In the genomic region with DNA sequence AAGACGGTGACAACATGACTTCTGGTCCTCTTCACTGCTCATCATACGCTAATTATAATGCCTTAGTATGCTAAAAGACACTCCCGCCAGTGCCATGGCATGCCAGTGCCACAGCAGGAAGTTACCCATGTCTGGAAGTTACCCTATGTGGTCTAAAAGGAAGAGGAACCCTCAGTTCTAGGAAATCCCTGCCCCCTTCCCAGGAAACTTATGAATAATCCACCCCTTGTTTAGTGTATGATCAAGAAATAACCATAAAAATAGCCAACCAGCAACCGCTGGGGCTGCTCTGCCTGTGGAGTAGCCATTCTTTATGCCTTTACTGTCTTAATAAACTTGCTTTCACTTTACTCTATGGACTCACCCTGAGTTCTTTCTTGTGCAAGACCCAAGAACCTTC, we compare ENCODE assay signal across 17 cellular contexts. TPM values are rescaled to one million over a fixed set of nuclear protein-coding genes. Genes with fewer than 3 reads are reported as not detected.
DNase-seq lines count a peak whose midpoint lies in the region; ATAC-seq and TF ChIP-seq lines count a peak whose summit lies in the region.
"Had no signal": no experiment of that assay in that cellular context is flagged by ENCODE, and none has a peak within 500 bp of the region (broad histone marks: within the 10 kb centered on the region; RNA-seq: fewer than 3 reads in every experiment).

No MANE protein-coding gene starts in this region.

- no peaks in the 10 kb centered on the region for H3K36me3 ChIP-seq in PC-3 (ENCODE audit: low read depth, low read length)
- H3K36me3 ChIP-seq: SJSA1 had no signal

- no peaks in the 10 kb centered on the region for H3K9me2 ChIP-seq in PC-3 (replicated peaks; ENCODE audit: low read length)

- POLR2A ChIA-PET in activated CD4-positive, alpha-beta T cell treated with anti-CD3 and anti-CD28 coated beads, Interleukin-2, amount 10 ng/mL, durations not matched to agents 7 days and 5 days (lab: Charles Lee) = no interaction called here
- POLR2A ChIA-PET in activated naive CD8-positive, alpha-beta T cell treated with anti-CD3 and anti-CD28 coated beads, Interleukin-2, amount 10 ng/mL, durations not matched to agents 7 days and 5 days (lab: Charles Lee) = no interaction called here
- POLR2A ChIA-PET in PC-3 (lab: Charles Lee; ENCODE audit: unreplicated experiment) = no interaction called here

- peaks cover 21% of the 10 kb centered on the region for H3K4me1 Mint-ChIP-seq in activated CD4-positive, alpha-beta T cell treated with anti-CD3 and anti-CD28 coated beads, Interleukin-2, amount 10 ng/mL, durations not matched to agents 7 days and 5 days
- H3K4me1 Mint-ChIP-seq in T-helper 17 cell = peaks cover 13% of the 10 kb centered on the region
- H3K4me1 Mint-ChIP-seq in activated naive CD8-positive, alpha-beta T cell treated with anti-CD3 and anti-CD28 coated beads, Interleukin-2, amount 10 ng/mL, durations not matched to agents 7 days and 5 days = peaks cover 16% of the 10 kb centered on the region
- peaks cover 7% of the 10 kb centered on the region for H3K4me1 Mint-ChIP-seq in osteocyte (ENCODE audit: unreplicated experiment)

- no peak overlapping the region for H3K4me3 Mint-ChIP-seq in activated CD4-positive, alpha-beta T cell treated with anti-CD3 and anti-CD28 coated beads, Interleukin-2, amount 10 ng/mL, durations not matched to agents 7 days and 5 days
- H3K4me3 Mint-ChIP-seq in T-helper 17 cell (no peak overlapping the region), osteocyte (ENCODE audit: unreplicated experiment) (no peak overlapping the region)
- H3K4me3 Mint-ChIP-seq in activated naive CD8-positive, alpha-beta T cell treated with anti-CD3 and anti-CD28 coated beads, Interleukin-2, amount 10 ng/mL, durations not matched to agents 7 days and 5 days = peak overlapping the region; percentile 25
- H3K4me3 Mint-ChIP-seq: CD8-positive, alpha-beta T cell had no signal

- H3K27ac ChIP-seq in PC-3 (ENCODE audit: low read length) = no peak overlapping the region
- H3K27ac ChIP-seq: A549, body of pancreas, SJSA1 had no signal

- peak overlapping the region; percentile 79 for H3K27ac Mint-ChIP-seq in activated CD4-positive, alpha-beta T cell treated with anti-CD3 and anti-CD28 coated beads, Interleukin-2, amount 10 ng/mL, durations not matched to agents 7 days and 5 days
- peak overlapping the region; percentile 14 for H3K27ac Mint-ChIP-seq in T-helper 17 cell
- H3K27ac Mint-ChIP-seq in activated naive CD8-positive, alpha-beta T cell treated with anti-CD3 and anti-CD28 coated beads, Interleukin-2, amount 10 ng/mL, durations not matched to agents 7 days and 5 days = peak overlapping the region; percentile 80
- H3K27ac Mint-ChIP-seq in osteocyte (ENCODE audit: unreplicated experiment) = no peak overlapping the region
- H3K27ac Mint-ChIP-seq: IgD-negative memory B cell had no signal

- no peak overlapping the region for H3K4me3 ChIP-seq in PC-3 (ENCODE audit: low read length)
- H3K4me3 ChIP-seq: A549, body of pancreas, SJSA1 had no signal

- no peak overlapping the region for H3K9ac ChIP-seq in PC-3 (ENCODE audit: low read length)

- BruUV-seq in PC-3 (replicated peaks; lab: Mats Ljungman, UMichigan) = no TSS peak

- no peaks in the 10 kb centered on the region for H3K27me3 ChIP-seq in PC-3 (ENCODE audit: low read length)
- H3K27me3 ChIP-seq: body of pancreas, SJSA1 had no signal

- no peaks in the 10 kb centered on the region for H4K20me1 ChIP-seq in PC-3 (ENCODE audit: low read length)

- peak; percentile 26 for DNase-seq in activated CD4-positive, alpha-beta T cell treated with anti-CD3 and anti-CD28 coated beads, Interleukin-2, amount 10 ng/mL, durations not matched to agents 7 days and 5 days
- no peak for DNase-seq in activated CD4-positive, alpha-beta T cell treated with anti-CD3 and anti-CD28 coated beads for 1 hour
- DNase-seq in T-helper 17 cell = no peak
- DNase-seq in activated naive CD8-positive, alpha-beta T cell treated with anti-CD3 and anti-CD28 coated beads, Interleukin-2, amount 10 ng/mL, durations not matched to agents 7 days and 5 days = no peak
- DNase-seq in osteocyte (ENCODE audit: extremely low spot score, unreplicated experiment) = peak; percentile 32
- no peak for DNase-seq in PC-3
- DNase-seq in germinal center (ENCODE audit: low spot score) = no peak
- DNase-seq in NCI-H1092 treated with DMSO at 0.1 percent for 48 hours (lab: John Stamatoyannopoulos, UW) = no peak
- DNase-seq: body of pancreas, hippocampal formation, left colon, NCI-H1436 had no signal

- ATAC-seq in T-helper 17 cell = no peak
- ATAC-seq in activated naive CD8-positive, alpha-beta T cell treated with anti-CD3 and anti-CD28 coated beads, Interleukin-2, amount 10 ng/mL, durations not matched to agents 7 days and 5 days (ENCODE audit: low read depth) = peak; percentile 64
- no peak for ATAC-seq in PC-3
- ATAC-seq: A549; body of pancreas; CD8-positive, alpha-beta T cell; left colon had no signal

- H3F3A ChIP-seq in PC-3 (ENCODE audit: low read length, unreplicated experiment) = no peaks in the 10 kb centered on the region

- H3K4me1 ChIP-seq in PC-3 (ENCODE audit: insufficient read depth, low read length) = no peaks in the 10 kb centered on the region
- H3K4me1 ChIP-seq: A549, body of pancreas, SJSA1 had no signal

- TF ChIP-seq CTCF in osteocyte (IDR thresholded peaks at IDR 0.05) (no peak), PC-3 (conservative IDR thresholded peaks at IDR 0.05; ENCODE audit: low read depth, low read length) (no peak)

- no peak overlapping the region for H3K4me2 ChIP-seq in PC-3 (ENCODE audit: low read length)
- H3K4me2 ChIP-seq: A549 had no signal

- intact Hi-C loops in PC-3 (cut with micrococcal nuclease) = no loop called here

- H3K27me3 Mint-ChIP-seq in activated CD4-positive, alpha-beta T cell treated with anti-CD3 and anti-CD28 coated beads, Interleukin-2, amount 10 ng/mL, durations not matched to agents 7 days and 5 days = peaks cover 5% of the 10 kb centered on the region
- H3K27me3 Mint-ChIP-seq in T-helper 17 cell (peaks cover 11% of the 10 kb centered on the region), osteocyte (ENCODE audit: unreplicated experiment) (peaks cover 3% of the 10 kb centered on the region)
- H3K27me3 Mint-ChIP-seq in activated naive CD8-positive, alpha-beta T cell treated with anti-CD3 and anti-CD28 coated beads, Interleukin-2, amount 10 ng/mL, durations not matched to agents 7 days and 5 days = peaks cover 4% of the 10 kb centered on the region
- H3K27me3 Mint-ChIP-seq: IgD-negative memory B cell, progenitor cell of endocrine pancreas had no signal

- H3K9me3 Mint-ChIP-seq in activated CD4-positive, alpha-beta T cell treated with anti-CD3 and anti-CD28 coated beads, Interleukin-2, amount 10 ng/mL, durations not matched to agents 7 days and 5 days = peaks cover 8% of the 10 kb centered on the region
- peaks cover 3% of the 10 kb centered on the region for H3K9me3 Mint-ChIP-seq in activated naive CD8-positive, alpha-beta T cell treated with anti-CD3 and anti-CD28 coated beads, Interleukin-2, amount 10 ng/mL, durations not matched to agents 7 days and 5 days
- H3K9me3 Mint-ChIP-seq in osteocyte (ENCODE audit: unreplicated experiment) = no peaks in the 10 kb centered on the region
- H3K9me3 Mint-ChIP-seq: CD8-positive, alpha-beta T cell; IgD-negative memory B cell had no signal

- H3K9me3 ChIP-seq in T-helper 17 cell (ENCODE audit: control insufficient read depth, low read length, poor library complexity, severe bottlenecking) = no peaks in the 10 kb centered on the region
- H3K9me3 ChIP-seq in PC-3 (ENCODE audit: low read length) = no peaks in the 10 kb centered on the region
- H3K9me3 ChIP-seq: A549, body of pancreas, SJSA1 had no signal

- H3K36me3 Mint-ChIP-seq in activated CD4-positive, alpha-beta T cell treated with anti-CD3 and anti-CD28 coated beads, Interleukin-2, amount 10 ng/mL, durations not matched to agents 7 days and 5 days (ENCODE audit: low read depth) = no peaks in the 10 kb centered on the region
- H3K36me3 Mint-ChIP-seq in T-helper 17 cell (ENCODE audit: low read depth) = peaks cover 2% of the 10 kb centered on the region
- peaks cover 6% of the 10 kb centered on the region for H3K36me3 Mint-ChIP-seq in activated naive CD8-positive, alpha-beta T cell treated with anti-CD3 and anti-CD28 coated beads, Interleukin-2, amount 10 ng/mL, durations not matched to agents 7 days and 5 days
- H3K36me3 Mint-ChIP-seq in osteocyte (ENCODE audit: unreplicated experiment) = no peaks in the 10 kb centered on the region
- H3K36me3 Mint-ChIP-seq: CD8-positive, alpha-beta T cell; IgD-negative memory B cell had no signal

- CTCF ChIA-PET in activated CD4-positive, alpha-beta T cell treated with anti-CD3 and anti-CD28 coated beads, Interleukin-2, amount 10 ng/mL, durations not matched to agents 7 days and 5 days (lab: Charles Lee) = no interaction called here
- CTCF ChIA-PET in PC-3 (lab: Charles Lee) = no interaction called here

- no peaks in the 10 kb centered on the region for H3K79me2 ChIP-seq in PC-3 (ENCODE audit: low read length)

- no peak overlapping the region for H2AFZ ChIP-seq in PC-3 (ENCODE audit: low read length)

RNA-seq across cellular contexts. Expression of a gene that starts 15.8 kb away (rescaled TPM):
- total RNA-seq in activated CD4-positive, alpha-beta T cell treated with anti-CD3 and anti-CD28 coated beads, Interleukin-2, amount 10 ng/mL, durations not matched to agents 7 days and 5 days = 10 to 100 TPM; 40.2 to 49.4 TPM
- total RNA-seq in T-helper 17 cell = 10 to 100 TPM; 32.9 to 37.7 TPM
- total RNA-seq in activated naive CD8-positive, alpha-beta T cell treated with anti-CD3 and anti-CD28 coated beads, Interleukin-2, amount 10 ng/mL, durations not matched to agents 7 days and 5 days = 10 to 100 TPM; 56.4 to 56.8 TPM
- total RNA-seq in osteocyte = 0.34 and 0.48 TPM in 2 replicates
- total RNA-seq in PC-3 (2014; rRNA removed) = 0.26 and 0.92 TPM in 2 replicates

RNA-seq across cellular contexts. Expression of a gene that starts 52.4 kb away (rescaled TPM):
- 10 to 100 TPM in 1 of 2 experiments, 1 to 10 TPM in 1; 9.1 to 14.3 TPM for total RNA-seq in activated CD4-positive, alpha-beta T cell treated with anti-CD3 and anti-CD28 coated beads, Interleukin-2, amount 10 ng/mL, durations not matched to agents 7 days and 5 days
- total RNA-seq in T-helper 17 cell (10 to 100 TPM in 1 of 2 donors, 1 to 10 TPM in 1; 9.1 to 26.4 TPM), osteocyte (90.2 and 93.1 TPM in 2 replicates), PC-3 (2014; rRNA removed) (119 and 140 TPM in 2 replicates)
- total RNA-seq in activated naive CD8-positive, alpha-beta T cell treated with anti-CD3 and anti-CD28 coated beads, Interleukin-2, amount 10 ng/mL, durations not matched to agents 7 days and 5 days = 10 to 100 TPM; 85.3 to 85.6 TPM

Comparison
In these comparisons a context has a peak if more than half of its experiments do, and no peak if none do; other contexts are left out.
1. DNase-seq: peak in activated CD4-positive, alpha-beta T cell treated with anti-CD3 and anti-CD28 coated beads, Interleukin-2, amount 10 ng/mL, durations not matched to agents 7 days and 5 days (single experiment) and osteocyte (single experiment); none in activated CD4-positive, alpha-beta T cell treated with anti-CD3 and anti-CD28 coated beads for 1 hour (single experiment), T-helper 17 cell (0 of 3), activated naive CD8-positive, alpha-beta T cell treated with anti-CD3 and anti-CD28 coated beads, Interleukin-2, amount 10 ng/mL, durations not matched to agents 7 days and 5 days (single experiment), PC-3 (single experiment), germinal center (single experiment) and NCI-H1092 treated with DMSO at 0.1 percent for 48 hours (single experiment).
2. RNA of a gene that starts 15.8 kb away (total RNA-seq): 56.4 to 56.8 TPM in activated naive CD8-positive, alpha-beta T cell treated with anti-CD3 and anti-CD28 coated beads, Interleukin-2, amount 10 ng/mL, durations not matched to agents 7 days and 5 days, 40.2 to 49.4 TPM in activated CD4-positive, alpha-beta T cell treated with anti-CD3 and anti-CD28 coated beads, Interleukin-2, amount 10 ng/mL, durations not matched to agents 7 days and 5 days and 32.9 to 37.7 TPM in T-helper 17 cell; 0.34 to 0.48 TPM in osteocyte and 0.26 to 0.92 TPM in PC-3; every median in the first group is over 10 times any median in the second.